Comparison of ENCODE assay signal across 10 cellular contexts in the genomic region with DNA sequence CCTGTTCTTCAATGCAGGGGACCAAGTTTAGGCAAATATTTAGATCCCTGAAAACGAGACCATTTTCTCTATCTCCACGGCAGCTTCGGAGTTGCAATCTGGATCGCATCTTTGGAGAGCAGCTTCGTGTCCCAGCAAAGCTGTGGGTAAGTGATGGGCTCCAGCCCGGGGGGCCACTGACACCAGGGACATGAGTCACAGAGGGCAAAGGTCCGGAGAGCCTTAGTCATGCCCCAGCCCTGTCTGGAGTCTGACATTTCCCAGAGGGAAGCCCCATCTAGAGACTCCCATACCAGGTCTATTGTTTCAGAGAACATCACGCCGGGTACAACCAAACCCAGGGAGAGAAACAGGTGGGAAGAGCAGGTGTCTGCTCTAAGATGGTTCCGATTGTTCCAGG.
DNase-seq lines count a peak whose midpoint lies in the region; ATAC-seq and TF ChIP-seq lines count a peak whose summit lies in the region.
"Had no signal": no experiment of that assay in that cellular context is flagged by ENCODE, and none has a peak within 500 bp of the region (broad histone marks: within the 10 kb centered on the region; RNA-seq: fewer than 3 reads in every experiment).

No MANE protein-coding gene starts in this region.

- H3K27me3 ChIP-seq in gastroesophageal sphincter (no peaks in the 10 kb centered on the region), skeletal muscle tissue (ENCODE audit: control insufficient read depth in 3 of 3, insufficient read depth in 3 of 3, low read length in 3 of 3) (no peaks in the 10 kb centered on the region)

- POLR2A ChIA-PET in HEK293 (lab: Yijun Ruan, JAX), result interaction anchor here (1.6 kb wide), 1 partner anchor 10 kb away, joined by 6 read pairs; no protein-coding TSS in a partner anchor

- peak; percentile 47 for ATAC-seq in gastroesophageal sphincter
- ATAC-seq in GM19351 (IDR thresholded peaks at IDR 0.05; ENCODE audit: unreplicated experiment), result no peak
- ATAC-seq: left colon had no signal

- TF ChIP-seq CTCF in HEK293 (tag by site-specific recombination; IDR thresholded peaks at IDR 0.05) (no peak), WI38 (IDR thresholded peaks at IDR 0.05; ENCODE audit: low read depth, low read length) (no peak), gastroesophageal sphincter (IDR thresholded peaks at IDR 0.05) (no peak)

- H3K4me3 ChIP-seq in HEK293 (ENCODE audit: low read depth, low read length) (no peak overlapping the region), WI38 (ENCODE audit: low read depth, low read length) (peak overlapping the region; percentile 11; the same call in 1 of the 2 replicates), gastroesophageal sphincter (no peak overlapping the region), skeletal muscle tissue (ENCODE audit: low read length in 3 of 3) (no peak overlapping the region)

- H3K9me3 ChIP-seq in HEK293 (ENCODE audit: control insufficient read depth, insufficient read depth, low read depth, low read length) (no peaks in the 10 kb centered on the region), gastroesophageal sphincter (no peaks in the 10 kb centered on the region), skeletal muscle tissue (ENCODE audit: control insufficient read depth in 3 of 3, low read length in 3 of 3) (no peaks in the 10 kb centered on the region)

- H3K36me3 ChIP-seq in HEK293 (ENCODE audit: control insufficient read depth in 2 of 2, insufficient read depth in 1 of 2, low read length in 2 of 2), result no peaks in the 10 kb centered on the region
- no peaks in the 10 kb centered on the region for H3K36me3 ChIP-seq in gastroesophageal sphincter
- no peaks in the 10 kb centered on the region for H3K36me3 ChIP-seq in skeletal muscle tissue (ENCODE audit: control insufficient read depth in 3 of 3, insufficient read depth in 3 of 3, low read length in 3 of 3)

- no peaks in the 10 kb centered on the region for H3K4me1 ChIP-seq in HEK293 (ENCODE audit: control insufficient read depth, insufficient read depth, low read length)
- H3K4me1 ChIP-seq in gastroesophageal sphincter, result peaks cover 4 to 51% (median 31%) of the 10 kb centered on the region in 3 donors
- H3K4me1 ChIP-seq in skeletal muscle tissue (ENCODE audit: control insufficient read depth in 3 of 3, insufficient read depth in 3 of 3, low read length in 3 of 3), result peaks cover 39 to 50% (median 40%) of the 10 kb centered on the region in 3 donors

- H3K9ac ChIP-seq in skeletal muscle tissue (ENCODE audit: low read depth in 1 of 3, low read length in 3 of 3), result peak overlapping the region in 2 of 3 donors; percentile 4 to 30

- 10 to 28% methylated on average over 3 of the region's 10 CpGs for WGBS in gastroesophageal sphincter (ENCODE audit: low coverage in 1 of 2), 2 donors

- H3K27ac ChIP-seq in HEK293 (ENCODE audit: extremely low read depth, low read depth, low read length) (no peak overlapping the region), gastroesophageal sphincter (peak overlapping the region in 3 of 4 donors; percentile 40 to 81 (median 71)), skeletal muscle tissue (ENCODE audit: low read depth, low read length) (no peak overlapping the region)

- no peak for DNase-seq in NCI-H1930 (lab: John Stamatoyannopoulos, UW)
- DNase-seq in NCI-H1417 treated with DMSO at 0.1 percent for 48 hours (lab: John Stamatoyannopoulos, UW), result no peak
- DNase-seq in NCI-H510A treated with DMSO at 0.1 percent for 48 hours (lab: John Stamatoyannopoulos, UW), result no peak
- DNase-seq: KBM-7 had no signal

- TF ChIP-seq EP300 in gastroesophageal sphincter (IDR thresholded peaks at IDR 0.05), result no peak

- no peak for TF ChIP-seq POLR2A in gastroesophageal sphincter (IDR thresholded peaks at IDR 0.05)

- CTCF ChIA-PET in HEK293 (lab: Yijun Ruan, JAX), result interaction anchor here (0.6 to 0.7 kb wide), 2 partner anchors 466 to 715 kb away, joined by 3 read pairs; no protein-coding TSS in a partner anchor

TF ChIP-seq in HEK293, 187 proteins besides CTCF, POLR2A, EP300 and RAD21:
- TF ChIP-seq ZNF791 (tag by site-specific recombination; IDR thresholded peaks at IDR 0.05) (no peak), ZNF214 (tag by site-specific recombination; IDR thresholded peaks at IDR 0.05; ENCODE audit: borderline replicate concordance) (no peak), GLIS2 (tag by site-specific recombination; IDR thresholded peaks at IDR 0.05) (0 out of 2 replicates have a peak, but pooled peaks have one; percentile 22), ZNF366 (tag by site-specific recombination; conservative IDR thresholded peaks at IDR 0.05) (no peak), SCRT2 (tag by site-specific recombination; IDR thresholded peaks at IDR 0.05) (peak; percentile 36; the same call in 1 of the 2 replicates), GLIS1 (tag by site-specific recombination; IDR thresholded peaks at IDR 0.05) (peak; percentile 11; the same call in 1 of the 2 replicates)

Comparison
In these comparisons a context has a peak if more than half of its experiments do, and no peak if none do; other contexts are left out.
1. H3K27ac ChIP-seq: peak in gastroesophageal sphincter (3 of 4); none in HEK293 (single experiment) and skeletal muscle tissue (single experiment).